1 cellular context compared by ENCODE assay signal in the genomic region with DNA sequence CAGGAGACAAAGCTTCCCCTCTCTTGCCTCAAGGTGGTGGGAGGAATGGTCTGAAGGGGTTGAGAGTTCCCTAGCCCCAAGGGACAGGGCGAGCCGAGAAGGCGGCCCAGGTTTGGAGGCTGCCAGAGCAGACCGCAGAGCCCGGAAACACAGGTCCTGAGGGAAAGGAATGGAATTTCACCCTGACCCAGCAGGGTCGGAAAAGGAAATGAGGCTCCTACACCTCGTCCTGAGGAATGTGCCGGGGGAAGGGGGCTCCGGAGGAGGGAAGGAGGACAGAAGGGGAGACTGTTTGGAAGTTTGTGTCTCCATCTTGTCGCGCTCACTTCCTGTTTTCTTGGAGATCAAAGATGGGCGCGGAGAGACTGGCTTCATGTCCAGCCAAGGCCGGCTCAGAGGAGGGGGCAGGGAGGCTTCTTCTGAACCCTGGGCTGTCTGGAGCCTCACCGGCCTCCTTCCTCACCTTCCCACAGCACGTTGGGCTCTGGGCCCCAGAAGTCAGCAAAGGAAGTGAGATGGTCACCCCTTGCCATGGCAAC.
TF ChIP-seq lines count a peak whose summit lies in the region.

No MANE protein-coding gene starts in this region.

TF ChIP-seq in GM23338, 12 proteins besides CTCF, POLR2A, EP300 and RAD21 (continued from another document):
- TF ChIP-seq, protein P1, sequence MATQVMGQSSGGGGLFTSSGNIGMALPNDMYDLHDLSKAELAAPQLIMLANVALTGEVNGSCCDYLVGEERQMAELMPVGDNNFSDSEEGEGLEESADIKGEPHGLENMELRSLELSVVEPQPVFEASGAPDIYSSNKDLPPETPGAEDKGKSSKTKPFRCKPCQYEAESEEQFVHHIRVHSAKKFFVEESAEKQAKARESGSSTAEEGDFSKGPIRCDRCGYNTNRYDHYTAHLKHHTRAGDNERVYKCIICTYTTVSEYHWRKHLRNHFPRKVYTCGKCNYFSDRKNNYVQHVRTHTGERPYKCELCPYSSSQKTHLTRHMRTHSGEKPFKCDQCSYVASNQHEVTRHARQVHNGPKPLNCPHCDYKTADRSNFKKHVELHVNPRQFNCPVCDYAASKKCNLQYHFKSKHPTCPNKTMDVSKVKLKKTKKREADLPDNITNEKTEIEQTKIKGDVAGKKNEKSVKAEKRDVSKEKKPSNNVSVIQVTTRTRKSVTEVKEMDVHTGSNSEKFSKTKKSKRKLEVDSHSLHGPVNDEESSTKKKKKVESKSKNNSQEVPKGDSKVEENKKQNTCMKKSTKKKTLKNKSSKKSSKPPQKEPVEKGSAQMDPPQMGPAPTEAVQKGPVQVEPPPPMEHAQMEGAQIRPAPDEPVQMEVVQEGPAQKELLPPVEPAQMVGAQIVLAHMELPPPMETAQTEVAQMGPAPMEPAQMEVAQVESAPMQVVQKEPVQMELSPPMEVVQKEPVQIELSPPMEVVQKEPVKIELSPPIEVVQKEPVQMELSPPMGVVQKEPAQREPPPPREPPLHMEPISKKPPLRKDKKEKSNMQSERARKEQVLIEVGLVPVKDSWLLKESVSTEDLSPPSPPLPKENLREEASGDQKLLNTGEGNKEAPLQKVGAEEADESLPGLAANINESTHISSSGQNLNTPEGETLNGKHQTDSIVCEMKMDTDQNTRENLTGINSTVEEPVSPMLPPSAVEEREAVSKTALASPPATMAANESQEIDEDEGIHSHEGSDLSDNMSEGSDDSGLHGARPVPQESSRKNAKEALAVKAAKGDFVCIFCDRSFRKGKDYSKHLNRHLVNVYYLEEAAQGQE (IDR thresholded peaks at IDR 0.05; ENCODE audit: unreplicated experiment), result no peak
